In genomic region chr15:32879980-32880379, GRCh38 we compare ENCODE assay signal across 1 cellular context.
A peak's percentile ranks its signal among the peaks of the same experiment; 100 is the strongest.
TF ChIP-seq lines count a peak whose summit lies in the region.

No MANE protein-coding gene starts in this region.

TF ChIP-seq in K562, 482 proteins besides CTCF, POLR2A, EP300 and RAD21 (continued from another document):
- TF ChIP-seq THAP12 (CRISPR knock-in tag; IDR thresholded peaks at IDR 0.05) (no peak), C11orf30 (IDR thresholded peaks at IDR 0.05; ENCODE audit: low read depth) (peak; percentile 46; the same call in 1 of the 2 replicates), ZBTB12 (CRISPR knock-in tag; IDR thresholded peaks at IDR 0.05) (no peak), CC2D1A (IDR thresholded peaks at IDR 0.05) (no peak), HMGXB4 (CRISPR knock-in tag; IDR thresholded peaks at IDR 0.05) (no peak), ARID3B (CRISPR knock-in tag; IDR thresholded peaks at IDR 0.05; ENCODE audit: borderline replicate concordance) (no peak), FOXK2 (conservative IDR thresholded peaks at IDR 0.05 in 1 of 2, IDR thresholded peaks at IDR 0.05 in 1 of 2; ENCODE audit: low read depth in 2 of 2) (0 out of 4 replicates have a peak, but pooled peaks of 1 of the 2 experiments have one; percentile 19), PBX2 (CRISPR knock-in tag; IDR thresholded peaks at IDR 0.05; ENCODE audit: low read depth) (no peak), PBX2 (tag; conservative IDR thresholded peaks at IDR 0.05; ENCODE audit: low read depth) (peak; percentile 71), CREBBP (IDR thresholded peaks at IDR 0.05; ENCODE audit: low read depth, low read length) (no peak), HCFC1 (IDR thresholded peaks at IDR 0.05; ENCODE audit: low read depth, low read length) (no peak), DLX4 (CRISPR knock-in tag; IDR thresholded peaks at IDR 0.05) (no peak), IFI16 (CRISPR knock-in tag; IDR thresholded peaks at IDR 0.05) (no peak), MAFG (tag; conservative IDR thresholded peaks at IDR 0.05) (peak; percentile 71), E2F1 (CRISPR knock-in tag; IDR thresholded peaks at IDR 0.05) (no peak), FOSL1 (tag; conservative IDR thresholded peaks at IDR 0.05) (no peak), MEIS2 (IDR thresholded peaks at IDR 0.05; ENCODE audit: partially characterized antibody) (peak; percentile 13), XRCC3 (IDR thresholded peaks at IDR 0.05) (no peak), ZFP91 (CRISPR knock-in tag; IDR thresholded peaks at IDR 0.05) (no peak), ZNF316 (IDR thresholded peaks at IDR 0.05) (peak; percentile 44), MAFK (IDR thresholded peaks at IDR 0.05; ENCODE audit: low read length) (peak; percentile 19; the same call in 1 of the 2 replicates), ETV1 (tag; conservative IDR thresholded peaks at IDR 0.05; ENCODE audit: low read depth) (no peak)
